10 cellular contexts compared by ENCODE assay signal in the genomic region with DNA sequence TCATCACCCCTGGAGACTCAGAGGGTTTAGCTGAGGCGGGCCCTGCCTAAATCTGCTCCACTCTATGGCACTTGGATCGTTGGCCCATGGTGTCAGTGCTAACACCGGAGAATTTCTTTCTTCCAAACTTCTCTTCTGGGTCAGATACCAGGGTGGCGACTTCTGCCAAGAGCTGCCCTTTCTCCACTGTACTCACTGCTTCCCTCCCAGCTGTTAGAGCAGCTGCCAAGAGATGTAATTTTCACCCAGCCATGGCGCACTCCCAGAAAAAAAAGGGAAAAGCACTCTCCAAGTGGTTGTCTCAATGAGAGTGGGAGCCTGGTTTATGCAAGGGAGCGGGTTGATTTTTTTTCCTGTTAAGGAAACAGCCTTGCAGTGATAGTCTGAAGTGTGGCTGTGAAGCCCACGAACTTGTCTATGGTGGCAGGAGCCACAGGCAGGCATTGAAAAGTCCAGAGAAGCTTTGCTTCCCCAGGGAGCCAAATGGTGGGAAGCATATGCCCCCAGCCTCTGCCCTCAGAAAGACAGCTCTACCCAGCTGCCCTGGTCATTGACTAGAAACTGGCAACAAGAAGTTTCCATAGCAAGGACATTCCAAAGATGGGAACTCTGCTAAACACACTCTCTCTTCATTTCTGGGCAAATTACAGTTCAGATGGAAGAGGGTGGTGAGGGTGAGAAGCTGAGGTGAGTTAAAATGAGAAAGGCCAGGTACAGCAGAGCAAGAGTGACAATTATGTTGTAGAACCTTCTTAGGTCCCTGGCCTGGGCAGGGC. TPM values are rescaled to one million over a fixed set of nuclear protein-coding genes. Genes with fewer than 3 reads are reported as not detected.
DNase-seq lines count a peak whose midpoint lies in the region; ATAC-seq, FAIRE-seq and TF ChIP-seq lines count a peak whose summit lies in the region.
"Had no signal": no experiment of that assay in that cellular context is flagged by ENCODE, and none has a peak within 500 bp of the region (broad histone marks: within the 10 kb centered on the region; RNA-seq: fewer than 3 reads in every experiment).

No MANE protein-coding gene starts in this region.

- H3K27ac ChIP-seq in mammary epithelial cell (ENCODE audit: insufficient read depth, low read depth, low read length) (no peak overlapping the region), left lung (peak overlapping the region in 1 of 2 donors; percentile 69), substantia nigra (ENCODE audit: low read depth, low read length, poor library complexity, severe bottlenecking) (peak overlapping the region; percentile 19), small intestine (ENCODE audit: low read depth in 1 of 2, low read length in 1 of 2) (peak overlapping the region in 1 of 2 donors; percentile 78)

- no peak overlapping the region for H3K4me3 Mint-ChIP-seq in stimulated activated memory B cell treated with anti-CD40 and anti-IgM and Interleukin-4, amounts not matched to agents 10 μg/mL and 1 μg/mL and 100 μg/mL, for 72 hours
- H3K4me3 Mint-ChIP-seq: T-helper 2 cell treated with Interferon-gamma antibody and Interleukin-4, amounts not matched to agents 5 μg/mL and 100 μg/mL, for 36 hours had no signal

- peak overlapping the region; percentile 8 for H2AFZ ChIP-seq in mammary epithelial cell (ENCODE audit: low read depth, low read length)

- no peaks in the 10 kb centered on the region for H3K79me2 ChIP-seq in mammary epithelial cell (ENCODE audit: insufficient read depth, low read length)

- in situ Hi-C loops in mammary epithelial cell (cut with MboI; ENCODE audit: low sequenced_read_pairs in 2 of 2): no loop called here

- CTCF ChIA-PET in mammary epithelial cell (lab: Charles Lee; ENCODE audit: low non-redundant PET): interaction anchor here (0.6 kb wide), 1 partner anchor 123 kb away, joined by 3 read pairs; a partner anchor contains a TSS

- intact Hi-C loops in mammary epithelial cell (cut with micrococcal nuclease): no loop called here
- intact Hi-C loops in left lung (cut with DNase I): no loop called here

- no TSS peak for BruUV-seq in mammary epithelial cell (replicated peaks; lab: Mats Ljungman, UMichigan)

- peak overlapping the region; percentile 42 for H3K4me2 ChIP-seq in mammary epithelial cell (ENCODE audit: insufficient read depth, low read depth, low read length)

- no peaks in the 10 kb centered on the region for H3K9me3 Mint-ChIP-seq in stimulated activated memory B cell treated with anti-CD40 and anti-IgM and Interleukin-4, amounts not matched to agents 10 μg/mL and 1 μg/mL and 100 μg/mL, for 72 hours
- H3K9me3 Mint-ChIP-seq: T-helper 2 cell treated with Interferon-gamma antibody and Interleukin-4, amounts not matched to agents 5 μg/mL and 100 μg/mL, for 36 hours had no signal

- ATAC-seq in left lung (peak; percentile 15), GM19351 (IDR thresholded peaks at IDR 0.05; ENCODE audit: unreplicated experiment) (no peak)
- ATAC-seq in stimulated activated memory B cell treated with anti-CD40 and anti-IgM and Interleukin-4, amounts not matched to agents 10 μg/mL and 1 μg/mL and 100 μg/mL, for 72 hours: no peak

- no peaks in the 10 kb centered on the region for H4K20me1 ChIP-seq in mammary epithelial cell (ENCODE audit: insufficient read depth, low read length)

- H3K36me3 ChIP-seq in mammary epithelial cell (ENCODE audit: insufficient read depth, low read length) (peaks cover 22% of the 10 kb centered on the region), left lung (peaks cover 0 to 97% of the 10 kb centered on the region in 2 donors), small intestine (ENCODE audit: control insufficient read depth in 2 of 2, insufficient read depth in 2 of 2, low read length in 2 of 2) (peaks cover 15 to 32% of the 10 kb centered on the region in 2 donors)

- H3K27ac Mint-ChIP-seq in stimulated activated memory B cell treated with anti-CD40 and anti-IgM and Interleukin-4, amounts not matched to agents 10 μg/mL and 1 μg/mL and 100 μg/mL, for 72 hours: no peak overlapping the region
- H3K27ac Mint-ChIP-seq: T-helper 2 cell treated with Interferon-gamma antibody and Interleukin-4, amounts not matched to agents 5 μg/mL and 100 μg/mL, for 36 hours had no signal

- no peaks in the 10 kb centered on the region for H3K27me3 ChIP-seq in mammary epithelial cell (ENCODE audit: insufficient read depth, low read length)
- no peaks in the 10 kb centered on the region for H3K27me3 ChIP-seq in left lung
- H3K27me3 ChIP-seq in small intestine (ENCODE audit: control insufficient read depth in 2 of 2, insufficient read depth in 2 of 2, low read length in 2 of 2): no peaks in the 10 kb centered on the region

- H3K9ac ChIP-seq in mammary epithelial cell (ENCODE audit: insufficient read depth, low read length): no peak overlapping the region

- peaks cover 86% of the 10 kb centered on the region for H3K36me3 Mint-ChIP-seq in stimulated activated memory B cell treated with anti-CD40 and anti-IgM and Interleukin-4, amounts not matched to agents 10 μg/mL and 1 μg/mL and 100 μg/mL, for 72 hours

- DNase-seq in NCI-H2029 (lab: John Stamatoyannopoulos, UW) (peak; percentile 56), mammary epithelial cell (no peak), left lung (no peak), substantia nigra (lab: John Stamatoyannopoulos, UW) (peak in 3 of 49 donors; percentile 32 to 68 (median 54)), GM19238 (ENCODE audit: insufficient read length, low spot score) (no peak), small intestine (no peak)
- DNase-seq: DND-41 had no signal

- H3K4me3 ChIP-seq in mammary epithelial cell (replicated peaks in 1 of 3; ENCODE audit: insufficient read depth in 1 of 3, low read depth in 2 of 3, low read length in 3 of 3): no peak overlapping the region
- H3K4me3 ChIP-seq in left lung: no peak overlapping the region
- H3K4me3 ChIP-seq in small intestine (ENCODE audit: low read depth in 1 of 2, low read length in 2 of 2): no peak overlapping the region

- WGBS in mammary epithelial cell (ENCODE audit: low coverage, missing lambda C conversion rate): 59% methylated on average over 6 of the region's 7 CpGs
- WGBS in small intestine, 3 donors: 66 to 84% (median 83%) methylated on average over 7 of the region's 7 CpGs

- dilution Hi-C loops in mammary epithelial cell (cut with HindIII; ENCODE audit: low sequenced_read_pairs): loop anchor here (5.0 kb wide), 2 partner anchors 49 to 94 kb away; no protein-coding TSS in a partner anchor

- no peaks in the 10 kb centered on the region for H3K27me3 Mint-ChIP-seq in stimulated activated memory B cell treated with anti-CD40 and anti-IgM and Interleukin-4, amounts not matched to agents 10 μg/mL and 1 μg/mL and 100 μg/mL, for 72 hours

- FAIRE-seq in small intestine (lab: Jason Lieb, UNC): no peak

- TF ChIP-seq CTCF in mammary epithelial cell (conservative IDR thresholded peaks at IDR 0.05 in 1 of 2, IDR thresholded peaks at IDR 0.05 in 1 of 2; ENCODE audit: extremely low read depth in 1 of 2, insufficient read depth in 1 of 2, low read depth in 1 of 2, low read length in 2 of 2) (no peak), left lung (IDR thresholded peaks at IDR 0.05) (no peak)

- H3K9me3 ChIP-seq in mammary epithelial cell (replicated peaks; ENCODE audit: insufficient read depth, low read length) (no peaks in the 10 kb centered on the region), left lung (no peaks in the 10 kb centered on the region), small intestine (ENCODE audit: control insufficient read depth, low read depth) (no peaks in the 10 kb centered on the region)

- peaks cover 7% of the 10 kb centered on the region for H3K4me1 Mint-ChIP-seq in stimulated activated memory B cell treated with anti-CD40 and anti-IgM and Interleukin-4, amounts not matched to agents 10 μg/mL and 1 μg/mL and 100 μg/mL, for 72 hours

- peaks cover 12% of the 10 kb centered on the region for H3K4me1 ChIP-seq in mammary epithelial cell (ENCODE audit: insufficient read depth, low read length)
- peaks cover 12 to 20% of the 10 kb centered on the region in 2 donors for H3K4me1 ChIP-seq in left lung
- H3K4me1 ChIP-seq in small intestine (ENCODE audit: control insufficient read depth in 2 of 2, insufficient read depth in 1 of 2, low read depth in 1 of 2, low read length in 1 of 2): peaks cover 7 to 23% of the 10 kb centered on the region in 2 donors

RNA-seq across cellular contexts. Expression of a gene that starts 10.7 kb away (rescaled TPM):
- total RNA-seq in mammary epithelial cell (10 to 100 TPM; 48.8 to 80.9 TPM), left lung (10 to 100 TPM; 65.8 to 77.8 TPM)
- polyA plus RNA-seq in mammary epithelial cell (39.1 TPM), small intestine (10 to 100 TPM; 42.0 to 60.8 (median 42.7) TPM)
- polyA minus RNA-seq in mammary epithelial cell: 37.9 TPM

RNA-seq across cellular contexts. Expression of a gene that starts 11.3 kb away (rescaled TPM):
- total RNA-seq in mammary epithelial cell (10 to 100 TPM; 10.3 to 22.4 TPM), left lung (10 to 100 TPM; 21.5 to 22.3 TPM)
- polyA plus RNA-seq in mammary epithelial cell (8.5 TPM), small intestine (10 to 100 TPM in 1 of 3 donors, 1 to 10 TPM in 2; 6.9 to 10.8 (median 7.0) TPM)
- 34.6 TPM for polyA minus RNA-seq in mammary epithelial cell

RNA-seq across cellular contexts. Expression of a gene that starts 22.0 kb away (rescaled TPM):
- total RNA-seq in mammary epithelial cell (1,000 to 10,000 TPM in 1 of 2 donors, 100 to 1,000 TPM in 1; 171 to 3,470 TPM), left lung (100 to 1,000 TPM; 505 to 763 TPM)
- polyA plus RNA-seq in mammary epithelial cell (55.9 TPM), small intestine (100 to 1,000 TPM in 2 of 3 donors, 10 to 100 TPM in 1; 57.9 to 611 (median 173) TPM)
- polyA minus RNA-seq in mammary epithelial cell: 8.0 TPM

RNA-seq across cellular contexts. Expression of a gene that starts 42.6 kb away (rescaled TPM):
- total RNA-seq in mammary epithelial cell (10 to 100 TPM; 17.2 to 30.6 TPM), left lung (100 to 1,000 TPM in 1 of 2 donors, 10 to 100 TPM in 1; 66.1 to 112 TPM)
- polyA plus RNA-seq in mammary epithelial cell (16.2 TPM), small intestine (10 to 100 TPM; 27.6 to 62.6 (median 48.9) TPM)
- polyA minus RNA-seq in mammary epithelial cell: 95.0 TPM
